In genomic region chr17:65628637-65629036, GRCh38 we compare ENCODE assay signal across 21 cellular contexts.
DNase-seq lines count a peak whose midpoint lies in the region; ATAC-seq, FAIRE-seq and TF ChIP-seq lines count a peak whose summit lies in the region.
"Had no signal": no experiment of that assay in that cellular context is flagged by ENCODE, and none has a peak within 500 bp of the region (broad histone marks: within the 10 kb centered on the region; RNA-seq: fewer than 3 reads in every experiment).

No MANE protein-coding gene starts in this region.

- H4K20me1 ChIP-seq in hepatocyte (ENCODE audit: insufficient read depth, poor library complexity, severe bottlenecking) = no peaks in the 10 kb centered on the region

- CTCF ChIA-PET in AG04450 (lab: Charles Lee) = no interaction called here

- WGBS in hepatocyte (ENCODE audit: low lambda C conversion rate, missing lambda C conversion rate) = 71% methylated on average over 8 of the region's 8 CpGs
- WGBS in sigmoid colon, 2 donors = 40 to 52% methylated on average over 8 of the region's 8 CpGs
- 55 to 59% (median 55%) methylated on average over 8 of the region's 8 CpGs for WGBS in small intestine, 3 donors

- POLR2A ChIA-PET in AG04450 (lab: Yijun Ruan, JAX) = interaction anchor here (0.6 kb wide), 1 partner anchor 595 kb away, joined by 3 read pairs; no protein-coding TSS in a partner anchor

- H3K36me3 ChIP-seq in hepatocyte (replicated peaks; ENCODE audit: insufficient read depth, low read depth) (no peaks in the 10 kb centered on the region), sigmoid colon (no peaks in the 10 kb centered on the region), small intestine (ENCODE audit: control insufficient read depth in 2 of 2, insufficient read depth in 2 of 2, low read length in 2 of 2) (no peaks in the 10 kb centered on the region), Peyer's patch (no peaks in the 10 kb centered on the region)
- H3K36me3 ChIP-seq: upper lobe of right lung had no signal

- intact Hi-C loops in sigmoid colon (cut with DNase I) = loop anchor here (5.0 kb wide), 1 partner anchor 66 kb away; the partner anchor contains the start of gene AXIN2

- H2AFZ ChIP-seq in hepatocyte = no peak overlapping the region

- H3K27ac ChIP-seq in AG04450 (ENCODE audit: low read depth, low read length) (peak overlapping the region; percentile 50), VCaP (peak overlapping the region; percentile 28; the same call in 1 of the 2 replicates), hepatocyte (peak overlapping the region; percentile 8), sigmoid colon (peak overlapping the region; percentile 17 to 60 (median 43)), small intestine (ENCODE audit: low read depth in 1 of 2, low read length in 1 of 2) (no peak overlapping the region), Peyer's patch (no peak overlapping the region)
- H3K27ac ChIP-seq: psoas muscle, upper lobe of right lung had no signal

- H3K79me2 ChIP-seq in hepatocyte = no peaks in the 10 kb centered on the region

- H3K4me3 ChIP-seq in AG04450 (ENCODE audit: low read depth, low read length) (peak overlapping the region; percentile 45), hepatocyte (no peak overlapping the region), sigmoid colon (no peak overlapping the region), small intestine (ENCODE audit: low read depth in 1 of 2, low read length in 2 of 2) (no peak overlapping the region), Peyer's patch (no peak overlapping the region)
- H3K4me3 ChIP-seq: psoas muscle, upper lobe of right lung had no signal

- TF ChIP-seq EP300 in sigmoid colon (IDR thresholded peaks at IDR 0.05) = no peak

- ATAC-seq in HG02981 (IDR thresholded peaks at IDR 0.05; ENCODE audit: unreplicated experiment) = no peak
- ATAC-seq: natural killer cell, upper lobe of right lung had no signal

- no peak for FAIRE-seq in small intestine (lab: Jason Lieb, UNC)
- FAIRE-seq: D721Med, endometrium, RCC 7860 had no signal

- no peak for TF ChIP-seq CTCF in AG04450 (IDR thresholded peaks at IDR 0.05; ENCODE audit: low read depth, low read length)
- no peak for TF ChIP-seq CTCF in VCaP (conservative IDR thresholded peaks at IDR 0.05)
- no peak for TF ChIP-seq CTCF in hepatocyte (IDR thresholded peaks at IDR 0.05; ENCODE audit: poor library complexity)
- no peak for TF ChIP-seq CTCF in sigmoid colon (IDR thresholded peaks at IDR 0.05)
- TF ChIP-seq CTCF in Peyer's patch (IDR thresholded peaks at IDR 0.05) = no peak

- H3K4me2 ChIP-seq in hepatocyte = peak overlapping the region; percentile 53

- H3K9me3 ChIP-seq in AG04450 (ENCODE audit: control insufficient read depth, insufficient read depth, low read length) (no peaks in the 10 kb centered on the region), hepatocyte (ENCODE audit: low read depth) (no peaks in the 10 kb centered on the region), sigmoid colon (no peaks in the 10 kb centered on the region), small intestine (ENCODE audit: control insufficient read depth, low read depth) (no peaks in the 10 kb centered on the region), Peyer's patch (no peaks in the 10 kb centered on the region)
- H3K9me3 ChIP-seq: psoas muscle, upper lobe of right lung had no signal

- no peaks in the 10 kb centered on the region for H3K9me2 ChIP-seq in hepatocyte (replicated peaks; ENCODE audit: insufficient read depth)

- H3K4me1 ChIP-seq in hepatocyte (ENCODE audit: insufficient read depth) (peaks cover 5% of the 10 kb centered on the region), sigmoid colon (peaks cover 0 to 20% (median 12%) of the 10 kb centered on the region in 4 donors), small intestine (ENCODE audit: control insufficient read depth in 2 of 2, insufficient read depth in 1 of 2, low read depth in 1 of 2, low read length in 1 of 2) (peaks cover 0 to 3% of the 10 kb centered on the region in 2 donors), Peyer's patch (peaks cover 0 to 20% (median 0%) of the 10 kb centered on the region in 4 donors)
- H3K4me1 ChIP-seq: psoas muscle had no signal

- DNase-seq in AG04450 (ENCODE audit: low read depth, low spot score) (no peak), hepatocyte (ENCODE audit: low spot score) (no peak), sigmoid colon (no peak), small intestine (no peak), Peyer's patch (no peak)
- no peak for DNase-seq in activated CD4-positive, CD25-positive, alpha-beta regulatory T cell (lab: John Stamatoyannopoulos, UW)
- DNase-seq: activated CD4-positive, alpha-beta T cell treated with anti-CD3 and anti-CD28 coated beads, Interleukin-2, amount 50 U/mL, for 4 hours; activated CD8-positive, alpha-beta memory T cell treated with anti-CD3 and anti-CD28 coated beads, Interleukin-2, amount 50 U/mL, for 4 hours; activated naive CD8-positive, alpha-beta T cell treated with anti-CD3 and anti-CD28 coated beads, Interleukin-2, amount 10 ng/mL, durations not matched to agents 7 days and 5 days; C1 segment of cervical spinal cord; glutamatergic neuron; left cardiac atrium; natural killer cell; NCI-H446; upper lobe of right lung had no signal

- TF ChIP-seq POLR2A in sigmoid colon (IDR thresholded peaks at IDR 0.05) (no peak), Peyer's patch (IDR thresholded peaks at IDR 0.05) (no peak)

- peaks cover 12% of the 10 kb centered on the region for H3K27me3 ChIP-seq in AG04450 (ENCODE audit: control insufficient read depth, insufficient read depth, low read length)
- no peaks in the 10 kb centered on the region for H3K27me3 ChIP-seq in hepatocyte
- H3K27me3 ChIP-seq in sigmoid colon = no peaks in the 10 kb centered on the region
- H3K27me3 ChIP-seq in small intestine (ENCODE audit: control insufficient read depth in 2 of 2, insufficient read depth in 2 of 2, low read length in 2 of 2) = no peaks in the 10 kb centered on the region
- H3K27me3 ChIP-seq in Peyer's patch = no peaks in the 10 kb centered on the region
- H3K27me3 ChIP-seq: upper lobe of right lung had no signal

Comparison
In these comparisons a context has a peak if more than half of its experiments do, and no peak if none do; other contexts are left out.
1. H3K27ac ChIP-seq: peak in AG04450 (single experiment), VCaP (single experiment), hepatocyte (single experiment) and sigmoid colon (4 of 4); none in small intestine (0 of 2) and Peyer's patch (0 of 4).